Comparison of ENCODE assay signal across 34 cellular contexts in genomic region chr13:55090612-55091011, GRCh38.
"Had no signal": no experiment of that assay in that cellular context is flagged by ENCODE, and none has a peak within 500 bp of the region (broad histone marks: within the 10 kb centered on the region; RNA-seq: fewer than 3 reads in every experiment).

No MANE protein-coding gene starts in this region.

- H3K9me3 ChIP-seq: body of pancreas, breast epithelium had no signal

- H3K27me3 ChIP-seq: adrenal gland, body of pancreas, brain microvascular endothelial cell, breast epithelium had no signal

- H3K4me1 ChIP-seq: adrenal gland, body of pancreas, breast epithelium had no signal

- DNase-seq: activated B cell treated with CpG ODN at 0.5 μM for 24 hours; activated CD4-positive, alpha-beta memory T cell treated with anti-CD3 and anti-CD28 coated beads for 36 hours; activated CD4-positive, alpha-beta T cell treated with anti-CD3 and anti-CD28 coated beads for 4 hours; activated CD4-positive, alpha-beta T cell treated with anti-CD3 and anti-CD28 coated beads, Interleukin-2, amount 10 ng/mL, durations not matched to agents 24 days and 14 days; activated CD4-positive, alpha-beta T cell treated with anti-CD3 and anti-CD28 coated beads, Interleukin-2, amount 50 U/mL, for 1 hour; activated CD4-positive, alpha-beta T cell treated with anti-CD3 and anti-CD28 coated beads, Interleukin-2, amount 50 U/mL, for 4 hours; activated CD4-positive, CD25-positive, alpha-beta regulatory T cell treated with anti-CD3 and anti-CD28 coated beads, Interleukin-2, amount 50 U/mL, for 72 hours; activated CD8-positive, alpha-beta memory T cell treated with anti-CD3 and anti-CD28 coated beads, Interleukin-2, amount 50 U/mL, for 4 hours; activated CD8-positive, alpha-beta T cell treated with anti-CD3 and anti-CD28 coated beads for 36 hours; activated effector memory CD4-positive, alpha-beta T cell treated with anti-CD3 and anti-CD28 coated beads, Interleukin-2, amount 50 U/mL, for 16 hours; activated gamma-delta T cell treated with Interleukin-2 at 50 U/mL for 16 hours; activated naive CD4-positive, alpha-beta T cell; activated naive CD4-positive, alpha-beta T cell treated with anti-CD3 and anti-CD28 coated beads for 36 hours; activated naive CD4-positive, alpha-beta T cell treated with anti-CD3 and anti-CD28 coated beads, Interleukin-2, amount 50 U/mL, for 16 hours; activated naive CD8-positive, alpha-beta T cell treated with anti-CD3 and anti-CD28 coated beads for 36 hours; activated T-cell treated with anti-CD3 and anti-CD28 coated beads for 4 hours; activated T-cell treated with anti-CD3 and anti-CD28 coated beads, Interleukin-2, amount 50 U/mL, for 1 hour; activated T-cell treated with anti-CD3 and anti-CD28 coated beads, Interleukin-2, amount 50 U/mL, for 4 hours; activated T-cell treated with anti-CD3 and anti-CD28 coated beads, Interleukin-2, amount 50 U/mL, for 72 hours; adrenal gland; amniotic stem cell; aorta; body of pancreas; brain microvascular endothelial cell; central memory CD4-positive, alpha-beta T cell; T-helper 2 cell; T-helper 9 cell had no signal

- H3K4me3 ChIP-seq: adrenal gland, body of pancreas, breast epithelium had no signal

- ATAC-seq: activated CD8-positive, alpha-beta T cell treated with anti-CD3 and anti-CD28 coated beads for 36 hours; activated naive CD4-positive, alpha-beta T cell treated with anti-CD3 and anti-CD28 coated beads, Interleukin-2, amount 50 U/mL, for 72 hours; activated T-cell treated with anti-CD3 and anti-CD28 coated beads, Interleukin-2, amount 50 U/mL, for 4 hours; activated T-cell treated with anti-CD3 and anti-CD28 coated beads, Interleukin-2, amount 50 U/mL, for 72 hours; activated T-helper 17 cell treated with anti-CD3 and anti-CD28 coated beads, Interleukin-2, amount 50 U/mL, for 72 hours; body of pancreas had no signal

- FAIRE-seq: astrocyte, colon, TTC549 had no signal

- H3K27ac ChIP-seq: adrenal gland, body of pancreas, brain microvascular endothelial cell, breast epithelium, VCaP had no signal

- H3K36me3 ChIP-seq: adrenal gland, brain microvascular endothelial cell, breast epithelium had no signal
